24 cellular contexts compared by ENCODE assay signal in genomic region chr10:21431799-21432198, GRCh38.
"Had no signal": no experiment of that assay in that cellular context is flagged by ENCODE, and none has a peak within 500 bp of the region (broad histone marks: within the 10 kb centered on the region; RNA-seq: fewer than 3 reads in every experiment).

No MANE protein-coding gene starts in this region.

- ATAC-seq: left ventricle myocardium superior; lower lobe of right lung; naive thymus-derived CD4-positive, alpha-beta T cell; right lobe of liver; upper lobe of right lung had no signal

- H3K4me3 Mint-ChIP-seq: memory B cell; mesothelial cell of epicardium; naive thymus-derived CD4-positive, alpha-beta T cell; nephron; neural progenitor cell had no signal

- H3K4me2 ChIP-seq: neural progenitor cell had no signal

- H3K9ac ChIP-seq: neural progenitor cell, parathyroid adenoma had no signal

- H2AFZ ChIP-seq: neural progenitor cell, parathyroid adenoma had no signal

- H3K27me3 Mint-ChIP-seq: memory B cell, progenitor cell of endocrine pancreas had no signal

- H3K27ac ChIP-seq: colonic mucosa, lower lobe of right lung, neural progenitor cell, parathyroid adenoma, right lobe of liver, stomach, thyroid gland, upper lobe of right lung, uterus had no signal

- H3K27me3 ChIP-seq: colonic mucosa, neural progenitor cell, right lobe of liver, stomach, thyroid gland, upper lobe of right lung, uterus had no signal

- H3K79me2 ChIP-seq: parathyroid adenoma had no signal

- H3K36me3 ChIP-seq: colonic mucosa, lower lobe of right lung, neural progenitor cell, right lobe of liver, stomach, thyroid gland, upper lobe of right lung, uterus had no signal

- DNase-seq: colonic mucosa; dermis blood vessel endothelial cell; effector memory CD4-positive, alpha-beta T cell; hypothalamus; left ventricle myocardium superior; lower lobe of right lung; naive thymus-derived CD4-positive, alpha-beta T cell; right lobe of liver; small intestine; stimulated activated CD4-positive, alpha-beta T cell treated with anti-CD3 and anti-CD28 coated beads, Interleukin-12 subunit alpha, Interleukin-12 subunit beta, amount 100 ng/mL, for 4 hours; stimulated activated CD4-positive, alpha-beta T cell treated with anti-CD3 and anti-CD28 coated beads, Interleukin-1b, Interleukin-23, amount 100 ng/mL, for 48 hours; stimulated activated CD4-positive, alpha-beta T cell treated with anti-CD3 and anti-CD28 coated beads, Interleukin-4, amount 100 ng/mL, for 1 hour; stimulated activated CD8-positive, alpha-beta memory T cell treated with anti-CD3 and anti-CD28 coated beads, Interleukin-4, amount 100 ng/mL, for 48 hours; stimulated activated naive CD4-positive, alpha-beta T cell treated with Interleukin-2 at 50 U/mL for 16 hours; stomach; thyroid gland; upper lobe of right lung; uterus had no signal

- H3K27ac Mint-ChIP-seq: memory B cell; naive thymus-derived CD4-positive, alpha-beta T cell; nephron; neural progenitor cell; progenitor cell of endocrine pancreas had no signal

- H3K4me1 ChIP-seq: colonic mucosa, lower lobe of right lung, neural progenitor cell, parathyroid adenoma, right lobe of liver, stomach, thyroid gland, upper lobe of right lung, uterus had no signal

- H3K4me3 ChIP-seq: colonic mucosa, lower lobe of right lung, neural progenitor cell, right lobe of liver, stomach, thyroid gland, upper lobe of right lung, uterus had no signal

- H3K9me3 ChIP-seq: colonic mucosa, right lobe of liver, thyroid gland, upper lobe of right lung, uterus had no signal

- H3K4me1 Mint-ChIP-seq: memory B cell; naive thymus-derived CD4-positive, alpha-beta T cell; nephron had no signal

- H3K36me3 Mint-ChIP-seq: memory B cell had no signal
